In the genomic region with DNA sequence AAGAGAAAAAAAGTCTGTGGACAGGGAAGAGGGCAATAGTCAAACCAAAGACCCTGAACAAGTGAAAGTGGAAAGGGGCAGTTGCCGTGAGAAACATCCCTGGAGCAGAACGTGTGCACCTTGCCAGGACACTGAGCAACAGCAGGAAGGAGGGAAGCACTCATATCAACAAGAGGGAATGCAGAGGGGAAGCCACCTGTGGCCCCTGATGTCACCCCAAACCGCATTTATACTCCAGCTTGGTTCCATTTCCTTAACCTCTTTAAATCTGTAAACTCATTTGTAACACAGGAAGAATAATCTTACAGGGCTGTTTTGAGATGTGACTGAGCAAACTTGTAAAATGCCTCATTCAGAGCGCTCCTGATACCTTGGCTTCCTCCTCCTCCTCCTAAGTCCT, we compare ENCODE assay signal across 16 cellular contexts.
A peak's percentile ranks its signal among the peaks of the same experiment; 100 is the strongest.
DNase-seq lines count a peak whose midpoint lies in the region; ATAC-seq, FAIRE-seq and TF ChIP-seq lines count a peak whose summit lies in the region.
"Had no signal": no experiment of that assay in that cellular context is flagged by ENCODE, and none has a peak within 500 bp of the region (broad histone marks: within the 10 kb centered on the region; RNA-seq: fewer than 3 reads in every experiment).

No MANE protein-coding gene starts in this region.

- H3K4me3 Mint-ChIP-seq in GM23338, result no peak overlapping the region
- no peak overlapping the region for H3K4me3 Mint-ChIP-seq in activated T-helper 2 cell treated with anti-CD3 and anti-CD28 coated beads, Interferon-gamma antibody, Interleukin-2, Interleukin-4, amounts not matched to agents 10 μg/mL and 5 μg/mL and 100 μg/mL, durations not matched to agents 14 hours and 24 hours and 36 hours (ENCODE audit: low read depth)
- H3K4me3 Mint-ChIP-seq: B cell; CD4-positive, alpha-beta T cell had no signal

- TF ChIP-seq POLR2A in H1 (IDR thresholded peaks at IDR 0.05; ENCODE audit: control extremely low read depth in 1 of 2, low read depth in 2 of 2, low read length in 2 of 2) (no peak), spleen (IDR thresholded peaks at IDR 0.05) (no peak), Peyer's patch (IDR thresholded peaks at IDR 0.05) (no peak)

- H4K20me1 ChIP-seq in GM23338 (replicated peaks; ENCODE audit: insufficient read depth) (no peaks in the 10 kb centered on the region), Loucy (ENCODE audit: insufficient read depth, low read length, poor library complexity, severe bottlenecking) (no peaks in the 10 kb centered on the region), H1 (replicated peaks in 1 of 2; ENCODE audit: control insufficient read depth in 1 of 2, insufficient read depth in 2 of 2, low read length in 2 of 2) (no peaks in the 10 kb centered on the region)

- H3K4me2 ChIP-seq in GM23338, result no peak overlapping the region
- H3K4me2 ChIP-seq in Loucy (ENCODE audit: low read depth, low read length, poor library complexity, severe bottlenecking), result peak overlapping the region; percentile 34
- H3K4me2 ChIP-seq in H1 (ENCODE audit: insufficient read depth in 1 of 2, low read depth in 2 of 2, low read length in 2 of 2), result no peak overlapping the region

- H2AK5ac ChIP-seq in H1 (ENCODE audit: low read depth, low read length), result no peak overlapping the region

- TF ChIP-seq RAD21 in H1 (IDR thresholded peaks at IDR 0.05 in 1 of 2, conservative IDR thresholded peaks at IDR 0.05 in 1 of 2; ENCODE audit: low read depth in 2 of 2, low read length in 2 of 2), result no peak

- H2BK12ac ChIP-seq in H1 (ENCODE audit: low read depth, low read length), result no peak overlapping the region; the same call in 1 of the 2 replicates

- no peak overlapping the region for H4K8ac ChIP-seq in H1 (ENCODE audit: extremely low read depth, insufficient read depth, low read length)

- no peak overlapping the region for H2BK15ac ChIP-seq in H1 (ENCODE audit: low read length)

- H3K9ac ChIP-seq in Loucy (ENCODE audit: low read depth, low read length, poor library complexity, severe bottlenecking) (no peak overlapping the region), H1 (replicated peaks in 1 of 4; ENCODE audit: extremely low read depth in 1 of 4, low read depth in 3 of 4, low read length in 3 of 4) (no peak overlapping the region)

- no peak overlapping the region for H3K18ac ChIP-seq in H1 (ENCODE audit: extremely low read depth, low read length)

- H3K36me3 ChIP-seq in GM23338 (ENCODE audit: insufficient read depth) (0 out of 2 replicates have a peak, but pooled peaks cover 4% of the 10 kb centered on the region), Loucy (ENCODE audit: insufficient read depth, low read length) (no peaks in the 10 kb centered on the region), H1 (ENCODE audit: control insufficient read depth in 2 of 4, insufficient read depth in 4 of 4, low read length in 3 of 4) (no peaks in the 10 kb centered on the region), spleen (no peaks in the 10 kb centered on the region), Peyer's patch (no peaks in the 10 kb centered on the region)
- H3K36me3 ChIP-seq: HAP-1 had no signal

- 0 out of 2 replicates have a peak, but pooled peaks cover 8% of the 10 kb centered on the region for H3K9me3 ChIP-seq in Loucy (ENCODE audit: insufficient read depth, low read depth, low read length)
- no peaks in the 10 kb centered on the region for H3K9me3 ChIP-seq in H1 (ENCODE audit: insufficient read depth in 2 of 2, low read depth in 1 of 2, low read length in 1 of 2)
- peaks cover 0 to 15% (median 10%) of the 10 kb centered on the region in 8 donors for H3K9me3 ChIP-seq in spleen
- H3K9me3 ChIP-seq in Peyer's patch, result no peaks in the 10 kb centered on the region
- H3K9me3 ChIP-seq: HAP-1 had no signal

- intact Hi-C loops in spleen (cut with DNase I; ENCODE audit: low total_unique reads), result no loop called here
- intact Hi-C loops in activated T-helper 2 cell treated with anti-CD3 and anti-CD28 coated beads, Interferon-gamma antibody, Interleukin-2, Interleukin-4, amounts not matched to agents 10 μg/mL and 5 μg/mL and 100 μg/mL, durations not matched to agents 14 hours and 24 hours and 36 hours (cut with micrococcal nuclease), result no loop called here

- TF ChIP-seq CTCF in GM23338 (conservative IDR thresholded peaks at IDR 0.05; ENCODE audit: low read depth in 2 of 2), result no peak
- no peak for TF ChIP-seq CTCF in Loucy (conservative IDR thresholded peaks at IDR 0.05; ENCODE audit: low read length)
- no peak for TF ChIP-seq CTCF in H1 (IDR thresholded peaks at IDR 0.05; ENCODE audit: control extremely low read depth in 1 of 3, insufficient read depth in 1 of 3, low read depth in 1 of 3, low read length in 3 of 3)
- no peak for TF ChIP-seq CTCF in spleen (IDR thresholded peaks at IDR 0.05 in 8 of 11, conservative IDR thresholded peaks at IDR 0.05 in 3 of 11)
- TF ChIP-seq CTCF in Peyer's patch (IDR thresholded peaks at IDR 0.05), result no peak

- no peak overlapping the region for H4K91ac ChIP-seq in H1 (replicated peaks; ENCODE audit: insufficient read length, low read length)

- H3K27me3 ChIP-seq in GM23338 (ENCODE audit: insufficient read depth) (no peaks in the 10 kb centered on the region), Loucy (ENCODE audit: insufficient read depth, low read length, poor library complexity, severe bottlenecking) (no peaks in the 10 kb centered on the region), H1 (replicated peaks in 1 of 4; ENCODE audit: control insufficient read depth in 3 of 4, extremely low read depth in 1 of 4, insufficient read depth in 3 of 4, low read length in 3 of 4) (no peaks in the 10 kb centered on the region), spleen (replicated peaks in 1 of 7) (peaks cover 0 to 8% (median 0%) of the 10 kb centered on the region in 7 donors), Peyer's patch (no peaks in the 10 kb centered on the region)

- peaks cover 30% of the 10 kb centered on the region for H3K4me1 Mint-ChIP-seq in GM23338
- H3K4me1 Mint-ChIP-seq in activated T-helper 2 cell treated with anti-CD3 and anti-CD28 coated beads, Interferon-gamma antibody, Interleukin-2, Interleukin-4, amounts not matched to agents 10 μg/mL and 5 μg/mL and 100 μg/mL, durations not matched to agents 14 hours and 24 hours and 36 hours (ENCODE audit: low read depth), result no peaks in the 10 kb centered on the region
- H3K4me1 Mint-ChIP-seq: B cell had no signal

- H3K36me3 Mint-ChIP-seq in GM23338 (ENCODE audit: low read depth), result peaks cover 16% of the 10 kb centered on the region
- H3K36me3 Mint-ChIP-seq in activated T-helper 2 cell treated with anti-CD3 and anti-CD28 coated beads, Interferon-gamma antibody, Interleukin-2, Interleukin-4, amounts not matched to agents 10 μg/mL and 5 μg/mL and 100 μg/mL, durations not matched to agents 14 hours and 24 hours and 36 hours (ENCODE audit: low read depth), result no peaks in the 10 kb centered on the region

- no peak overlapping the region for H3K23ac ChIP-seq in H1 (ENCODE audit: insufficient read length)

- H2AFZ ChIP-seq in GM23338 (peak overlapping the region; percentile 40; the same call in 1 of the 2 replicates), Loucy (ENCODE audit: low read length) (no peak overlapping the region), H1 (ENCODE audit: low read length) (peak overlapping the region; percentile 26; the same call in 1 of the 2 replicates)

- H3F3A ChIP-seq in GM23338 (replicated peaks; ENCODE audit: low read depth) (no peaks in the 10 kb centered on the region), Loucy (ENCODE audit: low read depth) (no peaks in the 10 kb centered on the region)

- WGBS in H1 (ENCODE audit: extremely low coverage in 1 of 2, insufficient coverage in 1 of 2, insufficient read length in 1 of 2, insufficient replicate concordance in 2 of 2, low coverage in 1 of 2, low lambda C conversion rate in 2 of 2, missing lambda C conversion rate in 1 of 2), 2 experiments, result 93% methylated on average over 4 of the region's 4 CpGs; no CpG with 5 or more reads in 1 of the 2 experiments
- WGBS in spleen, 5 donors, result 20 to 33% (median 28%) methylated on average over 4 of the region's 4 CpGs

- H4K5ac ChIP-seq in H1 (ENCODE audit: insufficient read length, low read depth, low read length), result no peak overlapping the region

- TF ChIP-seq EP300 in H1 (IDR thresholded peaks at IDR 0.05; ENCODE audit: borderline replicate concordance in 1 of 2, low read depth in 2 of 2, low read length in 2 of 2), result no peak

- no peaks in the 10 kb centered on the region for H3K23me2 ChIP-seq in H1 (ENCODE audit: low read depth, low read length)

- no peak for FAIRE-seq in H1 (lab: Jason Lieb, UNC)
- FAIRE-seq: D721Med, G401.6, GM12891, K562 had no signal

- CTCF ChIA-PET in H1 (lab: Charles Lee; ENCODE audit: partially characterized antibody), result interaction anchor here (0.6 to 5.0 kb wide), 3 partner anchors 10 to 100 kb away, joined by 3 to 30 read pairs (median 3); no protein-coding TSS in a partner anchor

- H3K9me3 Mint-ChIP-seq in GM23338, result peaks cover 14% of the 10 kb centered on the region
- no peaks in the 10 kb centered on the region for H3K9me3 Mint-ChIP-seq in activated T-helper 2 cell treated with anti-CD3 and anti-CD28 coated beads, Interferon-gamma antibody, Interleukin-2, Interleukin-4, amounts not matched to agents 10 μg/mL and 5 μg/mL and 100 μg/mL, durations not matched to agents 14 hours and 24 hours and 36 hours

- H3K9me2 ChIP-seq in GM23338 (ENCODE audit: insufficient read depth), result no peaks in the 10 kb centered on the region; the same call in none of the 2 replicates
- no peaks in the 10 kb centered on the region for H3K9me2 ChIP-seq in Loucy (replicated peaks; ENCODE audit: low read depth, low read length)

- no peak overlapping the region for H3K27ac ChIP-seq in GM23338 (ENCODE audit: low read depth)
- H3K27ac ChIP-seq in H1 (ENCODE audit: low read depth, low read length), result no peak overlapping the region
- peak overlapping the region in 6 of 8 donors; percentile 32 to 83 (median 46) for H3K27ac ChIP-seq in spleen
- H3K27ac ChIP-seq in Peyer's patch, result no peak overlapping the region
- H3K27ac ChIP-seq: C4-2B had no signal

- H2BK20ac ChIP-seq in H1 (ENCODE audit: low read length), result no peak overlapping the region

- no peak overlapping the region for H3K27ac Mint-ChIP-seq in GM23338
- no peak overlapping the region for H3K27ac Mint-ChIP-seq in activated T-helper 2 cell treated with anti-CD3 and anti-CD28 coated beads, Interferon-gamma antibody, Interleukin-2, Interleukin-4, amounts not matched to agents 10 μg/mL and 5 μg/mL and 100 μg/mL, durations not matched to agents 14 hours and 24 hours and 36 hours
- H3K27ac Mint-ChIP-seq: B cell; CD4-positive, alpha-beta T cell had no signal

- H2BK5ac ChIP-seq in H1 (ENCODE audit: low read depth, low read length), result no peak overlapping the region

- H3K4me3 ChIP-seq in GM23338 (no peak overlapping the region), Loucy (ENCODE audit: low read length, poor library complexity, severe bottlenecking) (peak overlapping the region; percentile 24), H1 (ENCODE audit: extremely low read depth in 1 of 4, insufficient read depth in 2 of 4, low read depth in 3 of 4, low read length in 4 of 4) (no peak overlapping the region), spleen (no peak overlapping the region), Peyer's patch (no peak overlapping the region)
- H3K4me3 ChIP-seq: HAP-1, K562 had no signal

- no peaks in the 10 kb centered on the region for H3K79me2 ChIP-seq in GM23338 (replicated peaks; ENCODE audit: insufficient read depth)
- no peaks in the 10 kb centered on the region for H3K79me2 ChIP-seq in Loucy (ENCODE audit: insufficient read depth, low read length)
- H3K79me2 ChIP-seq in H1 (ENCODE audit: control insufficient read depth in 1 of 2, insufficient read depth in 2 of 2, low read length in 2 of 2), result no peaks in the 10 kb centered on the region

- no peak for DNase-seq in GM23338 (ENCODE audit: low spot score)
- no peak for DNase-seq in H1 (ENCODE audit: low read depth in 1 of 2, low spot score in 2 of 2)
- DNase-seq in spleen, result no peak
- DNase-seq in activated T-helper 2 cell treated with anti-CD3 and anti-CD28 coated beads, Interferon-gamma antibody, Interleukin-2, Interleukin-4, amounts not matched to agents 10 μg/mL and 5 μg/mL and 100 μg/mL, durations not matched to agents 14 hours and 24 hours and 36 hours (ENCODE audit: low spot score), result no peak
- no peak for DNase-seq in kidney glomerular epithelial cell (lab: John Stamatoyannopoulos, UW)
- no peak for DNase-seq in Peyer's patch
- DNase-seq: Caco-2; CD4-positive, alpha-beta T cell had no signal

- no peak overlapping the region for H3K4ac ChIP-seq in H1 (replicated peaks; ENCODE audit: insufficient read length, low read depth, low read length)

- no peak overlapping the region for H3K56ac ChIP-seq in H1 (replicated peaks; ENCODE audit: insufficient read length, low read depth, low read length)

- POLR2A ChIA-PET in H1 (lab: Charles Lee; ENCODE audit: partially characterized antibody), result no interaction called here

- no peak overlapping the region for H3K14ac ChIP-seq in H1 (ENCODE audit: insufficient read length)

- no peaks in the 10 kb centered on the region for H3K79me1 ChIP-seq in H1 (ENCODE audit: low read depth, low read length)

- H3K4me1 ChIP-seq in GM23338 (ENCODE audit: insufficient read depth) (peaks cover 16% of the 10 kb centered on the region), Loucy (ENCODE audit: insufficient read depth, low read length, poor library complexity, severe bottlenecking) (peaks cover 52% of the 10 kb centered on the region), H1 (replicated peaks in 1 of 4; ENCODE audit: control insufficient read depth in 3 of 4, insufficient read depth in 4 of 4, low read length in 3 of 4) (peaks cover 0 to 7% (median 2%) of the 10 kb centered on the region in 4 experiments; a peak in 3 of 7 replicates), spleen (peaks cover 0 to 5% (median 0%) of the 10 kb centered on the region in 6 donors), Peyer's patch (no peaks in the 10 kb centered on the region)
- H3K4me1 ChIP-seq: Caco-2 had no signal

- H2BK120ac ChIP-seq in H1 (replicated peaks; ENCODE audit: low read depth, low read length), result no peak overlapping the region

- no peaks in the 10 kb centered on the region for H3K27me3 Mint-ChIP-seq in GM23338 (ENCODE audit: insufficient read depth, low read depth, poor library complexity)
- H3K27me3 Mint-ChIP-seq in activated T-helper 2 cell treated with anti-CD3 and anti-CD28 coated beads, Interferon-gamma antibody, Interleukin-2, Interleukin-4, amounts not matched to agents 10 μg/mL and 5 μg/mL and 100 μg/mL, durations not matched to agents 14 hours and 24 hours and 36 hours (ENCODE audit: low read depth), result peaks cover 4% of the 10 kb centered on the region

- no peak for ATAC-seq in GM23338
- ATAC-seq: K562 had no signal

Comparison
In these comparisons a context has a peak if more than half of its experiments do, and no peak if none do; other contexts are left out.
1. H3K27ac ChIP-seq: peak in spleen (6 of 8); none in GM23338 (single experiment), H1 (single experiment) and Peyer's patch (0 of 4).